Comparison of ENCODE assay signal across 11 cellular contexts in genomic region chr4:26130173-26130572, GRCh38.
DNase-seq lines count a peak whose midpoint lies in the region; ATAC-seq, FAIRE-seq and TF ChIP-seq lines count a peak whose summit lies in the region.
"Had no signal": no experiment of that assay in that cellular context is flagged by ENCODE, and none has a peak within 500 bp of the region (broad histone marks: within the 10 kb centered on the region; RNA-seq: fewer than 3 reads in every experiment).

No MANE protein-coding gene starts in this region.

- no peak for TF ChIP-seq CTCF in HFFc6 (IDR thresholded peaks at IDR 0.05)

- no peak for TF ChIP-seq POLR2A in GM12892 (IDR thresholded peaks at IDR 0.05; ENCODE audit: low read depth, low read length)

- no peaks in the 10 kb centered on the region; the same call in 1 of the 2 replicates for H3K4me1 Mint-ChIP-seq in HFFc6 (ENCODE audit: low read depth)

- peaks cover 31% of the 10 kb centered on the region for H3K27me3 Mint-ChIP-seq in HFFc6 (ENCODE audit: insufficient read depth)

- ATAC-seq in GM19035 (IDR thresholded peaks at IDR 0.05; ENCODE audit: unreplicated experiment) = peak; percentile 69
- peak; percentile 62 for ATAC-seq in HG02678 (IDR thresholded peaks at IDR 0.05; ENCODE audit: unreplicated experiment)
- ATAC-seq in HG03565 (IDR thresholded peaks at IDR 0.05; ENCODE audit: unreplicated experiment) = peak; percentile 67

- H3K9me3 Mint-ChIP-seq in HFFc6 = no peaks in the 10 kb centered on the region; the same call in 1 of the 2 replicates

- DNase-seq in GM12892 (ENCODE audit: insufficient read length) = peak; percentile 24
- DNase-seq in HFFc6 = no peak
- no peak for DNase-seq in SW480 (ENCODE audit: low spot score)
- no peak for DNase-seq in effector CD4-positive, alpha-beta T cell
- DNase-seq in NK-92 treated with Interleukin-12 subunit alpha and Interleukin-12 subunit beta, amount 100 ng/mL, for 24 hours (lab: John Stamatoyannopoulos, UW) = no peak
- DNase-seq: activated naive CD4-positive, alpha-beta T cell treated with anti-CD3 and anti-CD28 coated beads for 36 hours; DMS 273 treated with DMSO at 0.1 percent for 48 hours; immature natural killer cell had no signal

- H3K27ac Mint-ChIP-seq in HFFc6 = no peak overlapping the region
- H3K27ac Mint-ChIP-seq: activated naive CD4-positive, alpha-beta T cell treated with anti-CD3 and anti-CD28 coated beads for 36 hours had no signal

- FAIRE-seq in GM12892 (lab: Jason Lieb, UNC) = peak; percentile 97

- peaks cover 8% of the 10 kb centered on the region; the same call in 1 of the 2 replicates for H3K36me3 Mint-ChIP-seq in HFFc6 (ENCODE audit: low read depth)
- H3K36me3 Mint-ChIP-seq: immature natural killer cell had no signal

- H3K4me3 Mint-ChIP-seq in HFFc6 = no peak overlapping the region
- H3K4me3 Mint-ChIP-seq: activated naive CD4-positive, alpha-beta T cell treated with anti-CD3 and anti-CD28 coated beads for 36 hours had no signal
